In genomic region chr22:24184057-24184798, GRCh38 we compare ENCODE assay signal across 19 cellular contexts. TPM values are rescaled to one million over a fixed set of nuclear protein-coding genes. Genes with fewer than 3 reads are reported as not detected.
DNase-seq lines count a peak whose midpoint lies in the region; ATAC-seq and TF ChIP-seq lines count a peak whose summit lies in the region.
"Had no signal": no experiment of that assay in that cellular context is flagged by ENCODE, and none has a peak within 500 bp of the region (broad histone marks: within the 10 kb centered on the region; RNA-seq: fewer than 3 reads in every experiment).

No MANE protein-coding gene starts in this region.

- TF ChIP-seq CTCF in breast epithelium (IDR thresholded peaks at IDR 0.05) (no peak), mammary epithelial cell (conservative IDR thresholded peaks at IDR 0.05 in 1 of 2, IDR thresholded peaks at IDR 0.05 in 1 of 2; ENCODE audit: extremely low read depth in 1 of 2, insufficient read depth in 1 of 2, low read depth in 1 of 2, low read length in 2 of 2) (no peak), RWPE2 (IDR thresholded peaks at IDR 0.05; ENCODE audit: poor library complexity, severe bottlenecking) (no peak), spleen (IDR thresholded peaks at IDR 0.05 in 8 of 11, conservative IDR thresholded peaks at IDR 0.05 in 3 of 11) (no peak)

- H3K9ac ChIP-seq in mammary epithelial cell (ENCODE audit: insufficient read depth, low read length) (no peak overlapping the region), BLaER1 (no peak overlapping the region)

- H4K20me1 ChIP-seq in mammary epithelial cell (ENCODE audit: insufficient read depth, low read length) (no peaks in the 10 kb centered on the region), BLaER1 (no peaks in the 10 kb centered on the region)

- H3K27ac ChIP-seq in breast epithelium, result peak overlapping the region; percentile 25 to 66
- H3K27ac ChIP-seq in mammary epithelial cell (ENCODE audit: insufficient read depth, low read depth, low read length), result no peak overlapping the region
- no peak overlapping the region for H3K27ac ChIP-seq in BLaER1
- H3K27ac ChIP-seq in RWPE2 (ENCODE audit: poor library complexity, severe bottlenecking), result no peak overlapping the region
- H3K27ac ChIP-seq in spleen, result no peak overlapping the region
- H3K27ac ChIP-seq: Peyer's patch had no signal

- 53% methylated on average over 14 of the region's 16 CpGs for WGBS in mammary epithelial cell (ENCODE audit: low coverage, missing lambda C conversion rate)
- WGBS in spleen, 5 donors, result 76 to 92% (median 89%) methylated on average over 16 of the region's 16 CpGs

- H3K4me2 ChIP-seq in mammary epithelial cell (ENCODE audit: insufficient read depth, low read depth, low read length) (no peak overlapping the region), BLaER1 (peak overlapping the region; percentile 58)

- H3K4me1 ChIP-seq in breast epithelium, result peaks cover 9 to 32% of the 10 kb centered on the region in 2 donors
- H3K4me1 ChIP-seq in mammary epithelial cell (ENCODE audit: insufficient read depth, low read length), result peaks cover 21% of the 10 kb centered on the region
- peaks cover 24% of the 10 kb centered on the region for H3K4me1 ChIP-seq in BLaER1
- peaks cover 5% of the 10 kb centered on the region for H3K4me1 ChIP-seq in RWPE2 (ENCODE audit: insufficient read depth, poor library complexity, severe bottlenecking)
- H3K4me1 ChIP-seq in spleen, result peaks cover 0 to 37% (median 5%) of the 10 kb centered on the region in 6 donors

- H2AFZ ChIP-seq in mammary epithelial cell (ENCODE audit: low read depth, low read length), result no peak overlapping the region

- no TSS peak for BruUV-seq in mammary epithelial cell (replicated peaks; lab: Mats Ljungman, UMichigan)

- intact Hi-C loops in breast epithelium (cut with DNase I; ENCODE audit: low total_unique reads), result no loop called here
- intact Hi-C loops in mammary epithelial cell (cut with micrococcal nuclease), result loop anchor here (10.0 kb wide), 1 partner anchor 289 kb away; the partner anchor contains the start of gene MIF
- intact Hi-C loops in spleen (cut with DNase I; ENCODE audit: low total_unique reads), result no loop called here

- in situ Hi-C loops in mammary epithelial cell (cut with MboI; ENCODE audit: low sequenced_read_pairs in 2 of 2), result no loop called here

- dilution Hi-C loops in mammary epithelial cell (cut with HindIII; ENCODE audit: low sequenced_read_pairs), result no loop called here

- CTCF ChIA-PET in mammary epithelial cell (lab: Charles Lee; ENCODE audit: low non-redundant PET), result no interaction called here

- DNase-seq in breast epithelium (ENCODE audit: low spot score in 2 of 2) (no peak), mammary epithelial cell (no peak), RWPE2 (ENCODE audit: low spot score) (peak; percentile 48), spleen (peak; percentile 55), hepatic stellate cell (ENCODE audit: low spot score) (no peak), NCI-H2081 (lab: John Stamatoyannopoulos, UW) (no peak)
- DNase-seq: ACHN; AML-193; CD4-positive, CD25-positive, alpha-beta regulatory T cell; Karpas-422; MG63; NCI-H1092; NCI-H146; NCI-H2081 treated with DMSO at 0.1 percent for 48 hours; NCI-H524; SHP77 treated with DMSO at 0.1 percent for 48 hours had no signal

- no peak for ATAC-seq in RWPE2 (ENCODE audit: low read depth)
- no peak for ATAC-seq in GM21737 (IDR thresholded peaks at IDR 0.05; ENCODE audit: unreplicated experiment)

- H3K79me2 ChIP-seq in mammary epithelial cell (ENCODE audit: insufficient read depth, low read length), result no peaks in the 10 kb centered on the region

- no peak for TF ChIP-seq POLR2A in breast epithelium (IDR thresholded peaks at IDR 0.05)
- TF ChIP-seq POLR2A in spleen (IDR thresholded peaks at IDR 0.05), result no peak

- H3K4me3 ChIP-seq in breast epithelium (peak overlapping the region in 1 of 3 donors; percentile 37), mammary epithelial cell (replicated peaks in 1 of 3; ENCODE audit: insufficient read depth in 1 of 3, low read depth in 2 of 3, low read length in 3 of 3) (no peak overlapping the region), BLaER1 (no peak overlapping the region), RWPE2 (ENCODE audit: severe bottlenecking) (no peak overlapping the region), spleen (no peak overlapping the region)
- H3K4me3 ChIP-seq: MG63, Peyer's patch had no signal

- H3K27me3 ChIP-seq in breast epithelium (no peaks in the 10 kb centered on the region), mammary epithelial cell (ENCODE audit: insufficient read depth, low read length) (no peaks in the 10 kb centered on the region), BLaER1 (no peaks in the 10 kb centered on the region), RWPE2 (ENCODE audit: insufficient read depth, poor library complexity, severe bottlenecking) (no peaks in the 10 kb centered on the region), spleen (replicated peaks in 1 of 7) (no peaks in the 10 kb centered on the region)
- H3K27me3 ChIP-seq: MG63, Peyer's patch had no signal

- no peaks in the 10 kb centered on the region for H3K9me3 ChIP-seq in breast epithelium
- H3K9me3 ChIP-seq in mammary epithelial cell (replicated peaks; ENCODE audit: insufficient read depth, low read length), result no peaks in the 10 kb centered on the region
- H3K9me3 ChIP-seq in BLaER1, result no peaks in the 10 kb centered on the region
- no peaks in the 10 kb centered on the region for H3K9me3 ChIP-seq in RWPE2 (ENCODE audit: severe bottlenecking)
- no peaks in the 10 kb centered on the region for H3K9me3 ChIP-seq in spleen
- H3K9me3 ChIP-seq: MG63, Peyer's patch had no signal

- H3K36me3 ChIP-seq in breast epithelium, result no peaks in the 10 kb centered on the region
- H3K36me3 ChIP-seq in mammary epithelial cell (ENCODE audit: insufficient read depth, low read length), result no peaks in the 10 kb centered on the region
- H3K36me3 ChIP-seq in BLaER1, result peaks cover 4% of the 10 kb centered on the region; the same call in 1 of the 2 replicates
- H3K36me3 ChIP-seq in RWPE2 (ENCODE audit: low read depth), result no peaks in the 10 kb centered on the region
- peaks cover 0 to 28% (median 0%) of the 10 kb centered on the region in 6 donors for H3K36me3 ChIP-seq in spleen
- H3K36me3 ChIP-seq: MG63, Peyer's patch had no signal

RNA-seq across cellular contexts. Expression of gene SUSD2, which starts 2.9 kb away (rescaled TPM):
- 1 to 10 TPM in 2 of 3 donors, under 1 TPM in 1; 0.80 to 7.9 (median 5.6) TPM for total RNA-seq in breast epithelium
- total RNA-seq in mammary epithelial cell, result 1 to 10 TPM; 1.0 to 2.8 TPM
- polyA plus RNA-seq in mammary epithelial cell, result 0.22 TPM
- polyA minus RNA-seq in mammary epithelial cell, result 0.10 TPM
- total RNA-seq in spleen, result 1 to 10 TPM; 1.4 to 9.0 (median 3.2) TPM
- polyA plus RNA-seq in spleen, result 1 to 10 TPM; 2.2 to 4.0 (median 3.6) TPM

Comparison
In these comparisons a context has a peak if more than half of its experiments do, and no peak if none do; other contexts are left out.
1. H3K27ac ChIP-seq: peak in breast epithelium (2 of 2); none in mammary epithelial cell (single experiment), BLaER1 (single experiment), RWPE2 (single experiment) and spleen (0 of 8).
2. DNase-seq: peak in RWPE2 (single experiment) and spleen (single experiment); none in breast epithelium (0 of 2), mammary epithelial cell (single experiment), hepatic stellate cell (single experiment) and NCI-H2081 (0 of 2).